ENCODE assay signal across 8 cellular contexts in genomic region chr21:33265664-33266049, GRCh38.
A peak's percentile ranks its signal among the peaks of the same experiment; 100 is the strongest.
DNase-seq lines count a peak whose midpoint lies in the region; ATAC-seq and TF ChIP-seq lines count a peak whose summit lies in the region.

No MANE protein-coding gene starts in this region.

- no peak overlapping the region for H2AFZ ChIP-seq in OCI-LY1 (ENCODE audit: low read length)

- peak; percentile 31; the same call in 1 of the 2 replicates for TF ChIP-seq CTCF in OCI-LY1 (IDR thresholded peaks at IDR 0.05; ENCODE audit: low read length)

- peak overlapping the region; percentile 72 for H3K4me3 ChIP-seq in OCI-LY1 (ENCODE audit: low read depth, low read length, poor library complexity, severe bottlenecking)

- H3K36me3 ChIP-seq in OCI-LY1 (ENCODE audit: insufficient read depth, low read length): peaks cover 28% of the 10 kb centered on the region

- no peaks in the 10 kb centered on the region for H3K9me3 Mint-ChIP-seq in stimulated activated naive B cell treated with anti-CD40 and anti-IgM and Interleukin-4, amounts not matched to agents 10 μg/mL and 1 μg/mL and 100 μg/mL, for 72 hours

- no peaks in the 10 kb centered on the region for H3K9me3 ChIP-seq in OCI-LY1 (ENCODE audit: low read length)

- no peaks in the 10 kb centered on the region for H3K9me2 ChIP-seq in OCI-LY1 (ENCODE audit: low read depth, low read length)

- H3F3A ChIP-seq in OCI-LY1 (ENCODE audit: insufficient read depth, low read length): peaks cover 6% of the 10 kb centered on the region; the same call in 1 of the 2 replicates

- peak overlapping the region; percentile 82 for H3K27ac ChIP-seq in OCI-LY1 (ENCODE audit: low read depth, low read length, poor library complexity, severe bottlenecking)

- no peaks in the 10 kb centered on the region for H4K20me1 ChIP-seq in OCI-LY1 (ENCODE audit: insufficient read depth, low read length)

- H3K27me3 Mint-ChIP-seq in stimulated activated naive B cell treated with anti-CD40 and anti-IgM and Interleukin-4, amounts not matched to agents 10 μg/mL and 1 μg/mL and 100 μg/mL, for 72 hours: no peaks in the 10 kb centered on the region

- H3K9ac ChIP-seq in OCI-LY1 (ENCODE audit: low read length): peak overlapping the region; percentile 54

- H3K36me3 Mint-ChIP-seq in stimulated activated naive B cell treated with anti-CD40 and anti-IgM and Interleukin-4, amounts not matched to agents 10 μg/mL and 1 μg/mL and 100 μg/mL, for 72 hours: peaks cover 36 to 55% of the 10 kb centered on the region in 2 donors

- H3K27me3 ChIP-seq in OCI-LY1 (ENCODE audit: insufficient read depth, low read length): no peaks in the 10 kb centered on the region

- H3K79me2 ChIP-seq in OCI-LY1 (ENCODE audit: insufficient read depth, low read length): no peaks in the 10 kb centered on the region; the same call in 1 of the 2 replicates

- peaks cover 61% of the 10 kb centered on the region for H3K4me1 ChIP-seq in OCI-LY1 (ENCODE audit: insufficient read depth, low read length, severe bottlenecking)

- ATAC-seq in HG02642 (IDR thresholded peaks at IDR 0.05; ENCODE audit: poor library complexity, unreplicated experiment) (peak; percentile 29), GM18861 (IDR thresholded peaks at IDR 0.05; ENCODE audit: unreplicated experiment) (no peak)
- peak; percentile 83 to 85 for ATAC-seq in stimulated activated naive B cell treated with anti-CD40 and anti-IgM and Interleukin-4, amounts not matched to agents 10 μg/mL and 1 μg/mL and 100 μg/mL, for 72 hours (replicated peaks)

- DNase-seq in SHP77 (lab: John Stamatoyannopoulos, UW) (peak; percentile 24 to 31), SHP77 treated with DMSO at 0.1 percent for 48 hours (lab: John Stamatoyannopoulos, UW) (no peak), T47D (ENCODE audit: low read depth in 1 of 2, low spot score in 1 of 2) (peak; percentile 21 to 67), iris pigment epithelial cell (ENCODE audit: low read depth) (peak; percentile 35)
- peak; percentile 77 for DNase-seq in stimulated activated naive B cell treated with anti-CD40 and anti-IgM and Interleukin-4, amounts not matched to agents 10 μg/mL and 1 μg/mL and 100 μg/mL, for 72 hours

- in situ Hi-C loops in T47D (cut with HindIII; ENCODE audit: low pct_unique_long_range_greater_than_20kb, low sequenced_read_pairs): no loop called here

- peak overlapping the region; percentile 80 for H3K4me2 ChIP-seq in OCI-LY1 (ENCODE audit: low read length)

- peak overlapping the region; percentile 98 for H3K27ac Mint-ChIP-seq in stimulated activated naive B cell treated with anti-CD40 and anti-IgM and Interleukin-4, amounts not matched to agents 10 μg/mL and 1 μg/mL and 100 μg/mL, for 72 hours

- peaks cover 37 to 55% of the 10 kb centered on the region in 2 donors for H3K4me1 Mint-ChIP-seq in stimulated activated naive B cell treated with anti-CD40 and anti-IgM and Interleukin-4, amounts not matched to agents 10 μg/mL and 1 μg/mL and 100 μg/mL, for 72 hours

- H3K4me3 Mint-ChIP-seq in stimulated activated naive B cell treated with anti-CD40 and anti-IgM and Interleukin-4, amounts not matched to agents 10 μg/mL and 1 μg/mL and 100 μg/mL, for 72 hours: peak overlapping the region; percentile 96 to 97
